In genomic region chr9:112505607-112506006, GRCh38 we compare ENCODE assay signal across 1 cellular context.
A peak's percentile ranks its signal among the peaks of the same experiment; 100 is the strongest.
TF ChIP-seq lines count a peak whose summit lies in the region.

No MANE protein-coding gene starts in this region.

TF ChIP-seq in HepG2, 621 proteins besides CTCF, POLR2A, EP300 and RAD21 (continued from another document):
- TF ChIP-seq ZNF646 (CRISPR knock-in tag; IDR thresholded peaks at IDR 0.05) (no peak), KDM1A (CRISPR knock-in tag; IDR thresholded peaks at IDR 0.05) (peak; percentile 88), RFX1 (IDR thresholded peaks at IDR 0.05) (no peak), FOXP1 (IDR thresholded peaks at IDR 0.05) (peak; percentile 88), FOXP1 (CRISPR knock-in tag; IDR thresholded peaks at IDR 0.05) (peak; percentile 94), BCL6 (CRISPR knock-in tag; IDR thresholded peaks at IDR 0.05) (peak; percentile 47; the same call in 1 of the 2 replicates), ZNF20 (CRISPR knock-in tag; IDR thresholded peaks at IDR 0.05) (no peak), ZNF609 (CRISPR knock-in tag; IDR thresholded peaks at IDR 0.05; ENCODE audit: borderline replicate concordance) (peak; percentile 70), ZFP36L2 (CRISPR knock-in tag; IDR thresholded peaks at IDR 0.05) (no peak), NR2C2 (CRISPR knock-in tag; IDR thresholded peaks at IDR 0.05; ENCODE audit: borderline replicate concordance) (0 out of 2 replicates have a peak, but pooled peaks have one; percentile 28), ZSCAN30 (CRISPR knock-in tag; IDR thresholded peaks at IDR 0.05) (no peak), SP4 (CRISPR knock-in tag; IDR thresholded peaks at IDR 0.05) (no peak), IRF9 (CRISPR knock-in tag; IDR thresholded peaks at IDR 0.05; ENCODE audit: borderline replicate concordance) (no peak), RFXANK (CRISPR knock-in tag; IDR thresholded peaks at IDR 0.05) (no peak), NR2F6 (IDR thresholded peaks at IDR 0.05) (peak; percentile 49; the same call in 1 of the 2 replicates), NR2F6 (CRISPR knock-in tag; IDR thresholded peaks at IDR 0.05) (no peak), NR2F1 (CRISPR knock-in tag; IDR thresholded peaks at IDR 0.05) (peak in 1 of 2 experiments; percentile 28; a peak in 2 of 4 replicates), RFXAP (CRISPR knock-in tag; IDR thresholded peaks at IDR 0.05; ENCODE audit: borderline replicate concordance) (no peak), HNF4G (IDR thresholded peaks at IDR 0.05; ENCODE audit: borderline replicate concordance, low read depth, low read length) (peak; percentile 50; the same call in 1 of the 2 replicates), HNF4G (CRISPR knock-in tag; IDR thresholded peaks at IDR 0.05; ENCODE audit: borderline replicate concordance, low read depth) (no peak), KDM6A (CRISPR knock-in tag; IDR thresholded peaks at IDR 0.05; ENCODE audit: low read depth) (0 out of 2 replicates have a peak, but pooled peaks have one; percentile 34), HDAC2 (CRISPR knock-in tag; IDR thresholded peaks at IDR 0.05) (peak; percentile 68), NFE2L1 (CRISPR knock-in tag; IDR thresholded peaks at IDR 0.05; ENCODE audit: borderline replicate concordance) (no peak), TEAD3 (CRISPR knock-in tag; optimal IDR thresholded peaks at IDR 0.05; ENCODE audit: borderline replicate concordance) (peak; percentile 61), NR2F2 (IDR thresholded peaks at IDR 0.05; ENCODE audit: borderline replicate concordance, low read depth) (peak; percentile 61; the same call in 1 of the 2 replicates), MYC (CRISPR knock-in tag; IDR thresholded peaks at IDR 0.05; ENCODE audit: borderline replicate concordance) (no peak), GATA4 (IDR thresholded peaks at IDR 0.05; ENCODE audit: borderline replicate concordance, low read depth) (no peak), TFDP2 (CRISPR knock-in tag; IDR thresholded peaks at IDR 0.05) (no peak)
- TF ChIP-seq, protein P1, sequence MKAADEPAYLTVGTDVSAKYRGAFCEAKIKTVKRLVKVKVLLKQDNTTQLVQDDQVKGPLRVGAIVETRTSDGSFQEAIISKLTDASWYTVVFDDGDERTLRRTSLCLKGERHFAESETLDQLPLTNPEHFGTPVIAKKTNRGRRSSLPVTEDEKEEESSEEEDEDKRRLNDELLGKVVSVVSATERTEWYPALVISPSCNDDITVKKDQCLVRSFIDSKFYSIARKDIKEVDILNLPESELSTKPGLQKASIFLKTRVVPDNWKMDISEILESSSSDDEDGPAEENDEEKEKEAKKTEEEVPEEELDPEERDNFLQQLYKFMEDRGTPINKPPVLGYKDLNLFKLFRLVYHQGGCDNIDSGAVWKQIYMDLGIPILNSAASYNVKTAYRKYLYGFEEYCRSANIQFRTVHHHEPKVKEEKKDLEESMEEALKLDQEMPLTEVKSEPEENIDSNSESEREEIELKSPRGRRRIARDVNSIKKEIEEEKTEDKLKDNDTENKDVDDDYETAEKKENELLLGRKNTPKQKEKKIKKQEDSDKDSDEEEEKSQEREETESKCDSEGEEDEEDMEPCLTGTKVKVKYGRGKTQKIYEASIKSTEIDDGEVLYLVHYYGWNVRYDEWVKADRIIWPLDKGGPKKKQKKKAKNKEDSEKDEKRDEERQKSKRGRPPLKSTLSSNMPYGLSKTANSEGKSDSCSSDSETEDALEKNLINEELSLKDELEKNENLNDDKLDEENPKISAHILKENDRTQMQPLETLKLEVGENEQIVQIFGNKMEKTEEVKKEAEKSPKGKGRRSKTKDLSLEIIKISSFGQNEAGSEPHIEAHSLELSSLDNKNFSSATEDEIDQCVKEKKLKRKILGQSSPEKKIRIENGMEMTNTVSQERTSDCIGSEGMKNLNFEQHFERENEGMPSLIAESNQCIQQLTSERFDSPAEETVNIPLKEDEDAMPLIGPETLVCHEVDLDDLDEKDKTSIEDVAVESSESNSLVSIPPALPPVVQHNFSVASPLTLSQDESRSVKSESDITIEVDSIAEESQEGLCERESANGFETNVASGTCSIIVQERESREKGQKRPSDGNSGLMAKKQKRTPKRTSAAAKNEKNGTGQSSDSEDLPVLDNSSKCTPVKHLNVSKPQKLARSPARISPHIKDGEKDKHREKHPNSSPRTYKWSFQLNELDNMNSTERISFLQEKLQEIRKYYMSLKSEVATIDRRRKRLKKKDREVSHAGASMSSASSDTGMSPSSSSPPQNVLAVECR (CRISPR knock-in tag; IDR thresholded peaks at IDR 0.05; ENCODE audit: borderline replicate concordance): peak; percentile 33; the same call in 1 of the 2 replicates
- TF ChIP-seq, protein P2, sequence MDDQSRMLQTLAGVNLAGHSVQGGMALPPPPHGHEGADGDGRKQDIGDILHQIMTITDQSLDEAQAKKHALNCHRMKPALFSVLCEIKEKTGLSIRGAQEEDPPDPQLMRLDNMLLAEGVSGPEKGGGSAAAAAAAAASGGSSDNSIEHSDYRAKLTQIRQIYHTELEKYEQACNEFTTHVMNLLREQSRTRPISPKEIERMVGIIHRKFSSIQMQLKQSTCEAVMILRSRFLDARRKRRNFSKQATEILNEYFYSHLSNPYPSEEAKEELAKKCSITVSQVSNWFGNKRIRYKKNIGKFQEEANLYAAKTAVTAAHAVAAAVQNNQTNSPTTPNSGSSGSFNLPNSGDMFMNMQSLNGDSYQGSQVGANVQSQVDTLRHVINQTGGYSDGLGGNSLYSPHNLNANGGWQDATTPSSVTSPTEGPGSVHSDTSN (CRISPR knock-in tag; IDR thresholded peaks at IDR 0.05; ENCODE audit: borderline replicate concordance): no peak
- TF ChIP-seq, protein P3, sequence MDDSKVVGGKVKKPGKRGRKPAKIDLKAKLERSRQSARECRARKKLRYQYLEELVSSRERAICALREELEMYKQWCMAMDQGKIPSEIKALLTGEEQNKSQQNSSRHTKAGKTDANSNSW (CRISPR knock-in tag; IDR thresholded peaks at IDR 0.05; ENCODE audit: borderline replicate concordance): no peak
- TF ChIP-seq, protein P4, sequence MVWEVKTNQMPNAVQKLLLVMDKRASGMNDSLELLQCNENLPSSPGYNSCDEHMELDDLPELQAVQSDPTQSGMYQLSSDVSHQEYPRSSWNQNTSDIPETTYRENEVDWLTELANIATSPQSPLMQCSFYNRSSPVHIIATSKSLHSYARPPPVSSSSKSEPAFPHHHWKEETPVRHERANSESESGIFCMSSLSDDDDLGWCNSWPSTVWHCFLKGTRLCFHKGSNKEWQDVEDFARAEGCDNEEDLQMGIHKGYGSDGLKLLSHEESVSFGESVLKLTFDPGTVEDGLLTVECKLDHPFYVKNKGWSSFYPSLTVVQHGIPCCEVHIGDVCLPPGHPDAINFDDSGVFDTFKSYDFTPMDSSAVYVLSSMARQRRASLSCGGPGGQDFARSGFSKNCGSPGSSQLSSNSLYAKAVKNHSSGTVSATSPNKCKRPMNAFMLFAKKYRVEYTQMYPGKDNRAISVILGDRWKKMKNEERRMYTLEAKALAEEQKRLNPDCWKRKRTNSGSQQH (CRISPR knock-in tag; IDR thresholded peaks at IDR 0.05; ENCODE audit: low read depth): no peak
